In genomic region chr1:27142464-27142863, GRCh38 we compare ENCODE assay signal across 8 cellular contexts. TPM values are rescaled to one million over a fixed set of nuclear protein-coding genes. Genes with fewer than 3 reads are reported as not detected.
DNase-seq lines count a peak whose midpoint lies in the region; ATAC-seq and TF ChIP-seq lines count a peak whose summit lies in the region.
"Had no signal": no experiment of that assay in that cellular context is flagged by ENCODE, and none has a peak within 500 bp of the region (broad histone marks: within the 10 kb centered on the region; RNA-seq: fewer than 3 reads in every experiment).

No MANE protein-coding gene starts in this region.

- H2AFZ ChIP-seq in Loucy (ENCODE audit: low read length) (no peak overlapping the region), neural progenitor cell (replicated peaks) (no peak overlapping the region), GM23248 (no peak overlapping the region)

- H3K9me3 Mint-ChIP-seq in activated naive CD8-positive, alpha-beta T cell treated with anti-CD3 and anti-CD28 coated beads for 36 hours = no peaks in the 10 kb centered on the region
- no peaks in the 10 kb centered on the region for H3K9me3 Mint-ChIP-seq in neural progenitor cell

- no peak overlapping the region for H3K27ac ChIP-seq in neural progenitor cell
- no peak overlapping the region for H3K27ac ChIP-seq in GM23248

- peaks cover 43% of the 10 kb centered on the region for H3K4me1 Mint-ChIP-seq in activated naive CD8-positive, alpha-beta T cell treated with anti-CD3 and anti-CD28 coated beads for 36 hours
- H3K4me1 Mint-ChIP-seq in neural progenitor cell = peaks cover 55% of the 10 kb centered on the region

- H3K4me2 ChIP-seq in Loucy (ENCODE audit: low read depth, low read length, poor library complexity, severe bottlenecking) (peak overlapping the region; percentile 37), neural progenitor cell (peak overlapping the region; percentile 39), GM23248 (ENCODE audit: unreplicated experiment) (no peak overlapping the region)

- H3K4me3 ChIP-seq in Loucy (ENCODE audit: low read length, poor library complexity, severe bottlenecking) = no peak overlapping the region
- H3K4me3 ChIP-seq in neural progenitor cell = no peak overlapping the region
- H3K4me3 ChIP-seq in GM23248 = no peak overlapping the region

- ATAC-seq in HG02571 (IDR thresholded peaks at IDR 0.05; ENCODE audit: unreplicated experiment) (no peak), HG03175 (IDR thresholded peaks at IDR 0.05; ENCODE audit: unreplicated experiment) (no peak)

- H3K36me3 Mint-ChIP-seq in activated naive CD8-positive, alpha-beta T cell treated with anti-CD3 and anti-CD28 coated beads for 36 hours = peaks cover 6% of the 10 kb centered on the region
- H3K36me3 Mint-ChIP-seq in neural progenitor cell = peaks cover 7% of the 10 kb centered on the region

- H3K9me2 ChIP-seq in Loucy (replicated peaks; ENCODE audit: low read depth, low read length) (no peaks in the 10 kb centered on the region), GM23248 (ENCODE audit: insufficient read depth) (no peaks in the 10 kb centered on the region)

- H3K9ac ChIP-seq in Loucy (ENCODE audit: low read depth, low read length, poor library complexity, severe bottlenecking) = peak overlapping the region; percentile 6
- no peak overlapping the region for H3K9ac ChIP-seq in neural progenitor cell
- H3K9ac ChIP-seq in GM23248 = no peak overlapping the region

- H3K4me1 ChIP-seq in Loucy (ENCODE audit: insufficient read depth, low read length, poor library complexity, severe bottlenecking) (peaks cover 44% of the 10 kb centered on the region), neural progenitor cell (peaks cover 11% of the 10 kb centered on the region), GM23248 (ENCODE audit: insufficient read depth) (peaks cover 29% of the 10 kb centered on the region)

- H3K79me2 ChIP-seq in Loucy (ENCODE audit: insufficient read depth, low read length) (peaks cover 84% of the 10 kb centered on the region), neural progenitor cell (ENCODE audit: low read depth) (peaks cover 24% of the 10 kb centered on the region), GM23248 (ENCODE audit: insufficient read depth) (peaks cover 95% of the 10 kb centered on the region)

- no peaks in the 10 kb centered on the region for H3K9me3 ChIP-seq in Loucy (ENCODE audit: insufficient read depth, low read depth, low read length)
- H3K9me3 ChIP-seq in neural progenitor cell (ENCODE audit: low read depth) = no peaks in the 10 kb centered on the region
- no peaks in the 10 kb centered on the region for H3K9me3 ChIP-seq in GM23248 (ENCODE audit: low read depth)

- H3K4me3 Mint-ChIP-seq in activated naive CD8-positive, alpha-beta T cell treated with anti-CD3 and anti-CD28 coated beads for 36 hours = no peak overlapping the region
- no peak overlapping the region for H3K4me3 Mint-ChIP-seq in neural progenitor cell

- H3K36me3 ChIP-seq in Loucy (ENCODE audit: insufficient read depth, low read length) = no peaks in the 10 kb centered on the region
- no peaks in the 10 kb centered on the region for H3K36me3 ChIP-seq in neural progenitor cell
- no peaks in the 10 kb centered on the region for H3K36me3 ChIP-seq in GM23248 (ENCODE audit: low read depth)

- in situ Hi-C loops in GM23248 (cut with MboI) = no loop called here

- H4K20me1 ChIP-seq in Loucy (ENCODE audit: insufficient read depth, low read length, poor library complexity, severe bottlenecking) = no peaks in the 10 kb centered on the region
- peaks cover 25% of the 10 kb centered on the region for H4K20me1 ChIP-seq in neural progenitor cell (ENCODE audit: low read depth)
- H4K20me1 ChIP-seq in GM23248 (ENCODE audit: insufficient read depth) = no peaks in the 10 kb centered on the region

- 92 to 94% methylated on average over 3 of the region's 3 CpGs for WGBS in GM23248 (ENCODE audit: low coverage in 1 of 2, low lambda C conversion rate in 2 of 2, missing lambda C conversion rate in 2 of 2), 2 experiments

- H3F3A ChIP-seq in Loucy (ENCODE audit: low read depth) = no peaks in the 10 kb centered on the region
- no peaks in the 10 kb centered on the region for H3F3A ChIP-seq in neural progenitor cell (ENCODE audit: low read depth)
- H3F3A ChIP-seq in GM23248 (ENCODE audit: insufficient read depth) = peaks cover 23% of the 10 kb centered on the region

- TF ChIP-seq CTCF in Loucy (conservative IDR thresholded peaks at IDR 0.05; ENCODE audit: low read length) (no peak), neural progenitor cell (IDR thresholded peaks at IDR 0.05) (no peak)

- DNase-seq in COR-L47 (lab: John Stamatoyannopoulos, UW) (peak; percentile 46), neural progenitor cell (ENCODE audit: low spot score) (no peak), GM23248 (no peak)
- peak; percentile 46 for DNase-seq in activated naive CD8-positive, alpha-beta T cell treated with anti-CD3 and anti-CD28 coated beads for 36 hours
- DNase-seq: activated CD4-positive, CD25-positive, alpha-beta regulatory T cell treated with anti-CD3 and anti-CD28 coated beads, Interleukin-2, amount 50 U/mL, for 72 hours had no signal

- no peaks in the 10 kb centered on the region for H3K27me3 ChIP-seq in Loucy (ENCODE audit: insufficient read depth, low read length, poor library complexity, severe bottlenecking)
- no peaks in the 10 kb centered on the region for H3K27me3 ChIP-seq in neural progenitor cell
- H3K27me3 ChIP-seq in GM23248 (replicated peaks; ENCODE audit: insufficient read depth) = no peaks in the 10 kb centered on the region

- H3K27ac Mint-ChIP-seq in activated naive CD8-positive, alpha-beta T cell treated with anti-CD3 and anti-CD28 coated beads for 36 hours = peak overlapping the region; percentile 65
- H3K27ac Mint-ChIP-seq in neural progenitor cell = peak overlapping the region; percentile 90

- H3K27me3 Mint-ChIP-seq in activated naive CD8-positive, alpha-beta T cell treated with anti-CD3 and anti-CD28 coated beads for 36 hours = no peaks in the 10 kb centered on the region
- H3K27me3 Mint-ChIP-seq in neural progenitor cell (ENCODE audit: insufficient read depth, low read depth) = peaks cover 4% of the 10 kb centered on the region

RNA-seq across cellular contexts. Expression of gene SLC9A1, which starts 12.5 kb away (rescaled TPM):
- 10 to 100 TPM; 19.8 to 22.4 TPM for total RNA-seq in activated naive CD8-positive, alpha-beta T cell treated with anti-CD3 and anti-CD28 coated beads for 36 hours
- total RNA-seq in neural progenitor cell (ENCODE audit: low replicate concordance) = 1.8 and 5.7 TPM in 2 replicates
- total RNA-seq in GM23248 (2014; rRNA removed; shearing (Covaris generic)) = 8.5 and 12.9 TPM in 2 replicates
- polyA plus RNA-seq in GM23248 (2016; fragmentation: Nextera tagmentation; extraction: Ambion mirVana) = 20.0 and 23.7 TPM in 2 replicates

Comparison
In these comparisons a context has a peak if more than half of its experiments do, and no peak if none do; other contexts are left out.
1. DNase-seq: peak in COR-L47 (single experiment) and activated naive CD8-positive, alpha-beta T cell treated with anti-CD3 and anti-CD28 coated beads for 36 hours (single experiment); none in neural progenitor cell (single experiment) and GM23248 (single experiment).